8 cellular contexts compared by ENCODE assay signal in genomic region chr10:119596537-119597404, GRCh38. TPM values are rescaled to one million over a fixed set of nuclear protein-coding genes. Genes with fewer than 3 reads are reported as not detected.
A peak's percentile ranks its signal among the peaks of the same experiment; 100 is the strongest.
DNase-seq lines count a peak whose midpoint lies in the region; ATAC-seq, FAIRE-seq and TF ChIP-seq lines count a peak whose summit lies in the region.

TSS of gene TIAL1 (minus strand) at chr10:119596964. CDS start at chr10:119596465, 499 bp downstream.

- H2BK20ac ChIP-seq in IMR-90 (ENCODE audit: low read depth, low read length), result no peak within 1 kb of the TSS

- H3K4me3 ChIP-seq in IMR-90 (ENCODE audit: insufficient read depth, low read depth, low read length) (peak within 1 kb of the TSS; percentile 78), endothelial cell of umbilical vein (replicated peaks in 1 of 3; ENCODE audit: insufficient read depth in 1 of 3, low read depth in 1 of 3, low read length in 3 of 3) (peak within 1 kb of the TSS; percentile 85 to 97 (median 97))

- H2BK120ac ChIP-seq in IMR-90 (ENCODE audit: low read depth, low read length), result peak within 1 kb of the TSS; percentile 80; the same call in 1 of the 2 replicates

- H3K18ac ChIP-seq in IMR-90 (ENCODE audit: low read depth, low read length), result peak within 1 kb of the TSS; percentile 88

- H2BK15ac ChIP-seq in IMR-90 (ENCODE audit: low read depth, low read length), result no peak within 1 kb of the TSS

- H4K91ac ChIP-seq in IMR-90 (ENCODE audit: insufficient read depth, low read depth, low read length), result peak within 1 kb of the TSS; percentile 89

- 0% methylated on average over 30 of the region's 66 CpGs; no CpG with 5 or more reads in 1 of the 2 experiments for WGBS in IMR-90 (ENCODE audit: extremely low coverage in 2 of 2, insufficient read length in 1 of 2), 2 experiments

- intact Hi-C loops in IMR-90 (cut with micrococcal nuclease) (loop anchor here (2.0 kb wide), 2 partner anchors 128 to 398 kb away; no protein-coding TSS in a partner anchor), endothelial cell of umbilical vein (cut with micrococcal nuclease) (loop anchor here (1.0 to 5.0 kb wide), 6 partner anchors 55 to 429 kb away; partner anchors contain the start of genes BAG3, INPP5F and SFXN4)

- H4K8ac ChIP-seq in IMR-90 (ENCODE audit: low read depth in 2 of 2, low read length in 2 of 2), result peak within 1 kb of the TSS; percentile 38 to 89

- DNase-seq in DMS 273 (lab: John Stamatoyannopoulos, UW; ENCODE audit: unreplicated experiment), result peak; percentile 98
- DNase-seq in IMR-90, result peak; percentile 99
- peak; percentile 100 for DNase-seq in OCI-M1 (lab: John Stamatoyannopoulos, UW)
- peak; percentile 91 for DNase-seq in activated T-cell treated with anti-CD3 and anti-CD28 coated beads for 24 hours (ENCODE audit: low read depth)
- DNase-seq in endothelial cell of umbilical vein (ENCODE audit: low read depth, low spot score), result peak; percentile 100
- peak; percentile 99 for DNase-seq in midbrain (lab: John Stamatoyannopoulos, UW)
- peak; percentile 81 to 84 for DNase-seq in stimulated activated CD8-positive, alpha-beta memory T cell treated with anti-CD3 and anti-CD28 coated beads, Interleukin-2, amount 100 ng/mL, for 1 hour (ENCODE audit: low read depth in 2 of 2)

- no peak for TF ChIP-seq RAD21 in IMR-90 (IDR thresholded peaks at IDR 0.05; ENCODE audit: low read length)

- POLR2A ChIA-PET in IMR-90 (lab: Charles Lee; ENCODE audit: unreplicated experiment), result interaction anchor here (0.6 to 1.0 kb wide), 2 partner anchors 58 to 572 kb away, joined by 3 read pairs; no protein-coding TSS in a partner anchor
- POLR2A ChIA-PET in endothelial cell of umbilical vein (lab: Charles Lee), result interaction anchor here (0.7 to 1.1 kb wide), 3 partner anchors 54 to 275 kb away, joined by 5 to 6 read pairs (median 5); partner anchors contain the start of genes BAG3, INPP5F and MCMBP

- peaks cover 3 to 27% of the 10 kb centered on the region in 2 experiments; a peak in 2 of 4 replicates for H3K79me1 ChIP-seq in IMR-90 (ENCODE audit: low read depth in 1 of 2, low read length in 2 of 2)

- H3K36me3 ChIP-seq in IMR-90 (ENCODE audit: control insufficient read depth, insufficient read depth, low read length) (peaks cover 6% of the 10 kb centered on the region), endothelial cell of umbilical vein (ENCODE audit: control insufficient read depth in 2 of 2, extremely low read depth in 1 of 2, insufficient read depth in 2 of 2, low read length in 2 of 2) (peaks cover 0 to 5% of the 10 kb centered on the region in 2 experiments)

- peak within 1 kb of the TSS; percentile 95 for H3K23ac ChIP-seq in IMR-90 (ENCODE audit: low read depth, low read length)

- H3K4me2 ChIP-seq in IMR-90 (ENCODE audit: low read depth, low read length) (peak within 1 kb of the TSS; percentile 97), endothelial cell of umbilical vein (ENCODE audit: insufficient read depth, low read length) (peak within 1 kb of the TSS; percentile 100)

- CTCF ChIA-PET in IMR-90 (lab: Yijun Ruan, JAX), result interaction anchor here (1.4 kb wide), 1 partner anchor 37 kb away, joined by 5 read pairs; no protein-coding TSS in a partner anchor
- CTCF ChIA-PET in endothelial cell of umbilical vein (lab: Charles Lee), result interaction anchor here (0.9 to 2.0 kb wide), 6 partner anchors 11 to 876 kb away, joined by 3 to 6 read pairs (median 3); partner anchors contain the start of gene MCMBP

- H3K9me3 ChIP-seq in IMR-90 (ENCODE audit: control insufficient read depth, insufficient read depth, low read length) (peaks cover 2% of the 10 kb centered on the region; the same call in 1 of the 2 replicates), endothelial cell of umbilical vein (replicated peaks; ENCODE audit: control insufficient read depth, insufficient read depth, low read length) (no peaks in the 10 kb centered on the region)

- TF ChIP-seq POLR2A in IMR-90 (IDR thresholded peaks at IDR 0.05; ENCODE audit: low read depth, low read length) (peak; percentile 71), endothelial cell of umbilical vein (IDR thresholded peaks at IDR 0.05; ENCODE audit: low read depth, low read length) (peak; percentile 96)

- peak within 1 kb of the TSS; percentile 89 for H2AK5ac ChIP-seq in IMR-90 (ENCODE audit: low read depth, low read length)

- peak within 1 kb of the TSS; percentile 99 for H3K14ac ChIP-seq in IMR-90 (replicated peaks; ENCODE audit: low read depth, low read length)

- dilution Hi-C loops in IMR-90 (cut with HindIII; ENCODE audit: low sequenced_read_pairs, unreplicated experiment) (no loop called here), endothelial cell of umbilical vein (cut with MboI; ENCODE audit: extremely low pct_ligation_motif_present, low sequenced_read_pairs) (no loop called here)

- peak within 1 kb of the TSS; percentile 98 for H2AK9ac ChIP-seq in IMR-90 (replicated peaks; ENCODE audit: low read depth, low read length, poor library complexity)

- H3K4ac ChIP-seq in IMR-90 (ENCODE audit: low read depth, low read length), result peak within 1 kb of the TSS; percentile 97

- peak within 1 kb of the TSS; percentile 91 for H4K5ac ChIP-seq in IMR-90 (ENCODE audit: low read depth, low read length)

- H3K4me1 ChIP-seq in IMR-90 (ENCODE audit: control insufficient read depth, insufficient read depth, low read length), result peaks cover 5% of the 10 kb centered on the region; the same call in 1 of the 2 replicates
- peaks cover 41% of the 10 kb centered on the region for H3K4me1 ChIP-seq in endothelial cell of umbilical vein (ENCODE audit: control insufficient read depth, extremely low read depth, insufficient read depth, low read length)

- BruUV-seq in IMR-90 (replicated peaks; lab: Mats Ljungman, UMichigan), result no TSS peak
- BruUV-seq in endothelial cell of umbilical vein (replicated peaks; lab: Mats Ljungman, UMichigan), result no TSS peak

- H3K27ac ChIP-seq in IMR-90 (ENCODE audit: insufficient read depth, low read length) (peak within 1 kb of the TSS; percentile 96), endothelial cell of umbilical vein (ENCODE audit: insufficient read depth, low read depth, low read length) (peak within 1 kb of the TSS; percentile 95)

- peak within 1 kb of the TSS; percentile 96 for H3K9ac ChIP-seq in IMR-90 (ENCODE audit: low read depth, low read length)
- peak within 1 kb of the TSS; percentile 97 for H3K9ac ChIP-seq in endothelial cell of umbilical vein (replicated peaks; ENCODE audit: extremely low read depth, insufficient read depth, low read length)

- in situ Hi-C loops in IMR-90 (cut with MboI; ENCODE audit: low sequenced_read_pairs), result no loop called here

- H3K9me1 ChIP-seq in IMR-90 (ENCODE audit: insufficient read depth, low read length) (peaks cover 8% of the 10 kb centered on the region; the same call in 1 of the 2 replicates), endothelial cell of umbilical vein (replicated peaks; ENCODE audit: control insufficient read depth, extremely low read depth, insufficient read depth, low read length) (no peaks in the 10 kb centered on the region)

- H4K20me1 ChIP-seq in IMR-90 (ENCODE audit: insufficient read depth, low read length) (peaks cover 38% of the 10 kb centered on the region), endothelial cell of umbilical vein (replicated peaks; ENCODE audit: control insufficient read depth, extremely low read depth, insufficient read depth, low read length) (peaks cover 12% of the 10 kb centered on the region)

- peaks cover 45% of the 10 kb centered on the region for H3K79me2 ChIP-seq in endothelial cell of umbilical vein (ENCODE audit: control insufficient read depth, insufficient read depth, low read length)

- ATAC-seq in GM21528 (IDR thresholded peaks at IDR 0.05; ENCODE audit: low FRiP score, unreplicated experiment), result peak; percentile 89
- ATAC-seq in IMR-90 (ENCODE audit: low read depth), result peak; percentile 87

- H3K27me3 ChIP-seq in IMR-90 (ENCODE audit: control insufficient read depth, insufficient read depth, low read length) (no peaks in the 10 kb centered on the region), endothelial cell of umbilical vein (ENCODE audit: control insufficient read depth in 2 of 2, insufficient read depth in 2 of 2, low read length in 2 of 2) (no peaks in the 10 kb centered on the region)

- H3K56ac ChIP-seq in IMR-90 (ENCODE audit: extremely low read depth, insufficient read depth, low read length), result peak within 1 kb of the TSS; percentile 94

- H2BK5ac ChIP-seq in IMR-90 (ENCODE audit: low read depth, low read length, poor library complexity, severe bottlenecking), result peak within 1 kb of the TSS; percentile 93

- H2AFZ ChIP-seq in IMR-90 (replicated peaks; ENCODE audit: low read length, poor library complexity) (peak within 1 kb of the TSS; percentile 95), endothelial cell of umbilical vein (ENCODE audit: low read depth, low read length) (peak within 1 kb of the TSS; percentile 89)

- no peak for TF ChIP-seq CTCF in IMR-90 (conservative IDR thresholded peaks at IDR 0.05; ENCODE audit: low read depth, low read length)
- TF ChIP-seq CTCF in endothelial cell of umbilical vein (IDR thresholded peaks at IDR 0.05; ENCODE audit: extremely low read depth in 1 of 2, insufficient read depth in 1 of 2, low read depth in 1 of 2, low read length in 2 of 2), result no peak

- FAIRE-seq in endothelial cell of umbilical vein (lab: Jason Lieb, UNC), result peak; percentile 97

TF ChIP-seq in IMR-90, 13 proteins besides CTCF, POLR2A, EP300 and RAD21:
- TF ChIP-seq MAZ (IDR thresholded peaks at IDR 0.05; ENCODE audit: borderline replicate concordance, low read depth, low read length) (peak; percentile 85; the same call in 1 of the 2 replicates), SMC3 (IDR thresholded peaks at IDR 0.05; ENCODE audit: low read depth, low read length) (no peak), MXI1 (IDR thresholded peaks at IDR 0.05; ENCODE audit: borderline replicate concordance, low read depth, low read length) (peak; percentile 100)

TF ChIP-seq in endothelial cell of umbilical vein, 7 proteins besides CTCF, POLR2A, EP300 and RAD21 (continues in another document):
- TF ChIP-seq MYC (IDR thresholded peaks at IDR 0.05; ENCODE audit: low read depth, low read length), result peak; percentile 43
- peak; percentile 91 for TF ChIP-seq POLR2AphosphoS5 (IDR thresholded peaks at IDR 0.05; ENCODE audit: insufficient read depth, low read depth, low read length)

RNA-seq across cellular contexts. Expression of gene TIAL1, which starts in this region (rescaled TPM):
- total RNA-seq in IMR-90 (2012; rRNA removed) (28.0 and 44.2 TPM in 2 replicates), endothelial cell of umbilical vein (150 and 154 TPM in 2 replicates)
- polyA plus RNA-seq in IMR-90 (2012; rRNA removed) (62.9 and 83.5 TPM in 2 replicates), endothelial cell of umbilical vein (45.4 and 57.7 TPM in 2 replicates)
- 14.1 and 19.3 TPM in 2 replicates for polyA plus RNA-seq in IMR-90 (2012; cell fraction: cytosol; rRNA removed)
- 63.6 and 388 TPM in 2 replicates for polyA plus RNA-seq in IMR-90 (2012; cell fraction: nucleus; rRNA removed; ENCODE audit: low replicate concordance)
- polyA plus RNA-seq in endothelial cell of umbilical vein (2011; cell fraction: cytosol; rRNA removed), result 49.7 and 56.0 TPM in 2 replicates
- polyA plus RNA-seq in endothelial cell of umbilical vein (2011; cell fraction: nucleus; rRNA removed), result 316 and 423 TPM in 2 replicates
- 110 and 129 TPM in 2 replicates for polyA plus RNA-seq in endothelial cell of umbilical vein (2012)
- 63.3 and 70.9 TPM in 2 replicates for polyA minus RNA-seq in endothelial cell of umbilical vein
- 42.9 TPM for polyA minus RNA-seq in endothelial cell of umbilical vein (2011; cell fraction: cytosol; rRNA and poly(A)+ RNA removed)
- polyA minus RNA-seq in endothelial cell of umbilical vein (2011; cell fraction: nucleus; rRNA and poly(A)+ RNA removed), result 70.5 and 125 TPM in 2 replicates

Comparison
In these comparisons a context has a peak if more than half of its experiments do, and no peak if none do; other contexts are left out.
1. Peak in every context shown above with its lines: DNase-seq, ATAC-seq, H3K4me3 ChIP-seq and H3K27ac ChIP-seq.